In the genomic region with DNA sequence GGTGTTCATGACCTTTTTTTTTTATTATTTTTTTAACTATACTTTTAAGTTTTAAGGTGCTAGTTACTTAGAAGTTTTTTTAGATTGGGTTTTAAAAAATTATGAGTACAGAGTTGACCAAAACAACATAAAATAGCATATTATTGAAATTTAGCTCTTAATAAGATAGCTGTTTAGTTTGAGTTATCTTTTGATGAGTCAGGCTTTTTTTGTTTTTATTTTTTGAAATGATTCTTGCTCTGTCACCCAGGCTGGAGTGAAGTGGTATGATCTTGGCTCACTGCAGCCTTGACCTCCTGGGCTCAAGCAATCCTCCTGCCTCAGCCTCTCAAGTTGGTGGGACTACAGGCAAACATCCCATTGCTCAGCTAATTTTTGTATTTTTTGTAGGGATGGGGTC, we compare ENCODE assay signal across 2 cellular contexts.
TF ChIP-seq lines count a peak whose summit lies in the region.

No MANE protein-coding gene starts in this region.

TF ChIP-seq in HepG2, 621 proteins besides CTCF, POLR2A, EP300 and RAD21:
- TF ChIP-seq MAFK (conservative IDR thresholded peaks at IDR 0.05 in 1 of 2, IDR thresholded peaks at IDR 0.05 in 1 of 2; ENCODE audit: low read length in 2 of 2) (peak; percentile 80 to 92; a peak in 3 of 4 replicates), MAFF (IDR thresholded peaks at IDR 0.05; ENCODE audit: low read depth, low read length) (peak; percentile 83), ZNF333 (CRISPR knock-in tag; IDR thresholded peaks at IDR 0.05; ENCODE audit: borderline replicate concordance) (no peak)

TF ChIP-seq in IMR-90, 13 proteins besides CTCF, POLR2A, EP300 and RAD21:
- TF ChIP-seq MAFK (IDR thresholded peaks at IDR 0.05; ENCODE audit: low read depth, low read length) = peak; percentile 89
- TF ChIP-seq USF2 (IDR thresholded peaks at IDR 0.05; ENCODE audit: low read depth, low read length) = no peak
- TF ChIP-seq NFE2L2 (IDR thresholded peaks at IDR 0.05; ENCODE audit: low read depth, low read length) = no peak
TF ChIP-seq in IMR-90: peak in this region for 1.
